19 cellular contexts compared by ENCODE assay signal in the genomic region with DNA sequence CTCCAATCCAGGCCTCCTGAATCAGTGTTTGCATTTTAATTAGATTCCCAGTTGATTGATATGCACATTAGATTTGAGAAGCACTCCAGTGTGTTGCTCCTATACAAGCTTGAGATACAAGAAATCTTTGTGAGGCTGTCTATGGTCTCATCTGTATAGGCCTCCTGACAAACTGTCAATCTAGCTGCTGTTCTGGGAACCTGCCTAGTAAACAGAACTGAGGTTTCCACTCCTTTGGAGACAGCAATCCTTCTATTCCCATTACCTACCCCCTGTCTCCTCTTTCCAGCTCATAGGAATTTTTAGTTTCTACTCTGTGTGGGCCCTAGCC.
A peak's percentile ranks its signal among the peaks of the same experiment; 100 is the strongest.
DNase-seq lines count a peak whose midpoint lies in the region; ATAC-seq and TF ChIP-seq lines count a peak whose summit lies in the region.
"Had no signal": no experiment of that assay in that cellular context is flagged by ENCODE, and none has a peak within 500 bp of the region (broad histone marks: within the 10 kb centered on the region; RNA-seq: fewer than 3 reads in every experiment).

No MANE protein-coding gene starts in this region.

- H3K27ac ChIP-seq in adrenal gland: no peak overlapping the region
- H3K27ac ChIP-seq: GM23248 had no signal

- peaks cover 2% of the 10 kb centered on the region; the same call in 1 of the 2 replicates for H3K27me3 Mint-ChIP-seq in HFFc6 (ENCODE audit: insufficient read depth)
- H3K27me3 Mint-ChIP-seq in effector memory CD8-positive, alpha-beta T cell: no peaks in the 10 kb centered on the region
- H3K27me3 Mint-ChIP-seq: brain had no signal

- H3K27me3 ChIP-seq in adrenal gland: no peaks in the 10 kb centered on the region

- H3K9me3 ChIP-seq in adrenal gland (replicated peaks in 1 of 3): no peaks in the 10 kb centered on the region

- TF ChIP-seq CTCF in HFFc6 (IDR thresholded peaks at IDR 0.05) (no peak), adrenal gland (IDR thresholded peaks at IDR 0.05) (no peak)

- no peak overlapping the region for H3K27ac Mint-ChIP-seq in HFFc6
- no peak overlapping the region for H3K27ac Mint-ChIP-seq in effector memory CD8-positive, alpha-beta T cell
- H3K27ac Mint-ChIP-seq: immature natural killer cell had no signal

- no peaks in the 10 kb centered on the region for H3K9me3 Mint-ChIP-seq in HFFc6
- H3K9me3 Mint-ChIP-seq in effector memory CD8-positive, alpha-beta T cell: no peaks in the 10 kb centered on the region

- H3K4me1 ChIP-seq in adrenal gland (replicated peaks in 1 of 2): peaks cover 0 to 6% of the 10 kb centered on the region in 2 donors

- no peak overlapping the region for H3K4me3 Mint-ChIP-seq in HFFc6
- H3K4me3 Mint-ChIP-seq in effector memory CD8-positive, alpha-beta T cell: no peak overlapping the region
- H3K4me3 Mint-ChIP-seq: brain, immature natural killer cell had no signal

- TF ChIP-seq POLR2A in GM18505 (IDR thresholded peaks at IDR 0.05; ENCODE audit: borderline replicate concordance, extremely low read depth, insufficient read depth, insufficient read length): no peak
- TF ChIP-seq POLR2A in adrenal gland (IDR thresholded peaks at IDR 0.05): no peak

- no peaks in the 10 kb centered on the region for H3K36me3 ChIP-seq in adrenal gland (replicated peaks in 1 of 2)

- intact Hi-C loops in adrenal gland (cut with DNase I): no loop called here

- ATAC-seq in GM18505 (IDR thresholded peaks at IDR 0.05; ENCODE audit: unreplicated experiment) (peak; percentile 4), GM19395 (IDR thresholded peaks at IDR 0.05; ENCODE audit: unreplicated experiment) (peak; percentile 17), HG02623 (IDR thresholded peaks at IDR 0.05; ENCODE audit: unreplicated experiment) (peak; percentile 3), HG03565 (IDR thresholded peaks at IDR 0.05; ENCODE audit: unreplicated experiment) (peak; percentile 2)
- no peak for ATAC-seq in effector memory CD8-positive, alpha-beta T cell (replicated peaks)
- ATAC-seq: K562 had no signal

- DNase-seq in HFFc6 (no peak), DMS79 treated with DMSO at 0.1 percent for 48 hours (lab: John Stamatoyannopoulos, UW) (no peak), adrenal gland (no peak)
- DNase-seq in effector memory CD8-positive, alpha-beta T cell: no peak
- DNase-seq: activated CD4-positive, alpha-beta T cell treated with anti-CD3 and anti-CD28 coated beads, Interleukin-2, amount 50 U/mL, for 1 hour; activated gamma-delta T cell treated with Interleukin-2 at 50 U/mL for 16 hours; effector CD4-positive, alpha-beta T cell; GM23248; immature natural killer cell; NCI-H526 treated with DMSO at 0.1 percent for 48 hours; RPMI8226; stimulated activated CD4-positive, alpha-beta T cell treated with anti-CD3 and anti-CD28 coated beads, Interleukin-4, amount 100 ng/mL, for 1 hour; stimulated activated naive CD4-positive, alpha-beta T cell had no signal

- no peak overlapping the region for H3K4me3 ChIP-seq in adrenal gland
- H3K4me3 ChIP-seq: GM23248, K562 had no signal

- H3K36me3 Mint-ChIP-seq in HFFc6 (ENCODE audit: low read depth): no peaks in the 10 kb centered on the region
- H3K36me3 Mint-ChIP-seq in effector memory CD8-positive, alpha-beta T cell (ENCODE audit: insufficient read depth): no peaks in the 10 kb centered on the region
- H3K36me3 Mint-ChIP-seq: brain, immature natural killer cell had no signal

- peaks cover 15% of the 10 kb centered on the region; the same call in 1 of the 2 replicates for H3K4me1 Mint-ChIP-seq in HFFc6 (ENCODE audit: low read depth)
- no peaks in the 10 kb centered on the region for H3K4me1 Mint-ChIP-seq in effector memory CD8-positive, alpha-beta T cell (ENCODE audit: low read depth in 2 of 2)
- H3K4me1 Mint-ChIP-seq: immature natural killer cell had no signal
